In the genomic region with DNA sequence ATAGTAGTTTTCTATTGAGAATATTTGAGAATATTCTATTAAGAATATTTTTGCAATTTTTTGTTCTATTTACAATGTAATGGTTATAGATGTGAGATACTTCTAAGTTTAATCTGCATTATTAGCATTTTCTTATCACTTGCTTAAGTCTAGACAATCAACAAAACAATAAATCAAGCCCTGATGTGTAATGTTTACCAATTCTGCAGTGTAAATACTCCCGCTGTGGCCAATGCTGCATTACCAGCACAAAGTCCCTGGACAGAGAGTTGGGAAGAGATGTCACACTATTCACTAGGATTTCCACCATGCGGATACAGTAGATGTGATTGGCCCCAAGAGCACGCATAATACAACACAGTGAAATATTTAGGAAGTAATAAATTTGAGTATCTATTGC, we compare ENCODE assay signal across 23 cellular contexts.
"Had no signal": no experiment of that assay in that cellular context is flagged by ENCODE, and none has a peak within 500 bp of the region (broad histone marks: within the 10 kb centered on the region; RNA-seq: fewer than 3 reads in every experiment).

No MANE protein-coding gene starts in this region.

- H3K9me3 ChIP-seq: body of pancreas, colonic mucosa, esophagus muscularis mucosa, tibial artery had no signal

- H3K27ac Mint-ChIP-seq: natural killer cell treated with Interleukin-12 subunit alpha and Interleukin-12 subunit beta and Interleukin-15 and Interleukin-18, amount 100 ng/mL, for 72 hours had no signal

- FAIRE-seq: endometrium, keratinocyte, small intestine, urothelium cell line had no signal

- H3K4me1 ChIP-seq: body of pancreas, colonic mucosa, tibial artery had no signal

- H3K27ac ChIP-seq: body of pancreas, colonic mucosa, esophagus muscularis mucosa, tibial artery had no signal

- ATAC-seq: body of pancreas; left ventricle myocardium superior; natural killer cell treated with Interleukin-12 subunit alpha and Interleukin-12 subunit beta and Interleukin-15 and Interleukin-18, amount 100 ng/mL, for 72 hours; right cardiac atrium had no signal

- H3K9me3 Mint-ChIP-seq: natural killer cell treated with Interleukin-12 subunit alpha and Interleukin-12 subunit beta and Interleukin-15 and Interleukin-18, amount 100 ng/mL, for 72 hours had no signal

- H3K27me3 ChIP-seq: body of pancreas, colonic mucosa, esophagus muscularis mucosa, tibial artery had no signal

- H3K4me3 ChIP-seq: body of pancreas, colonic mucosa, esophagus muscularis mucosa, tibial artery had no signal

- H3K4me3 Mint-ChIP-seq: natural killer cell treated with Interleukin-12 subunit alpha and Interleukin-12 subunit beta and Interleukin-15 and Interleukin-18, amount 100 ng/mL, for 72 hours had no signal

- H3K36me3 Mint-ChIP-seq: natural killer cell treated with Interleukin-12 subunit alpha and Interleukin-12 subunit beta and Interleukin-15 and Interleukin-18, amount 100 ng/mL, for 72 hours had no signal

- H3K27me3 Mint-ChIP-seq: natural killer cell treated with Interleukin-12 subunit alpha and Interleukin-12 subunit beta and Interleukin-15 and Interleukin-18, amount 100 ng/mL, for 72 hours had no signal

- DNase-seq: activated CD4-positive, alpha-beta T cell treated with anti-CD3 and anti-CD28 coated beads, Interleukin-2, amount 50 U/mL, for 4 hours; activated CD4-positive, CD25-positive, alpha-beta regulatory T cell treated with anti-CD3 and anti-CD28 coated beads, Interleukin-2, amount 50 U/mL, for 72 hours; activated naive CD4-positive, alpha-beta T cell treated with anti-CD3 and anti-CD28 coated beads, Interleukin-2, amount 50 U/mL, for 16 hours; activated T-cell treated with anti-CD3 and anti-CD28 coated beads, Interleukin-2, amount 50 U/mL, for 1 hour; amniotic stem cell; body of pancreas; caudate nucleus; colonic mucosa; hippocampal formation; left ventricle myocardium superior; mesendoderm; nucleus accumbens; small intestine; stimulated activated CD4-positive, alpha-beta T cell treated with anti-CD3 and anti-CD28 coated beads, Interleukin-4, amount 100 ng/mL, for 24 hours; stimulated activated naive CD4-positive, alpha-beta T cell; T-helper 9 cell; tibial artery had no signal
